Comparison of ENCODE assay signal across 11 cellular contexts in the genomic region with DNA sequence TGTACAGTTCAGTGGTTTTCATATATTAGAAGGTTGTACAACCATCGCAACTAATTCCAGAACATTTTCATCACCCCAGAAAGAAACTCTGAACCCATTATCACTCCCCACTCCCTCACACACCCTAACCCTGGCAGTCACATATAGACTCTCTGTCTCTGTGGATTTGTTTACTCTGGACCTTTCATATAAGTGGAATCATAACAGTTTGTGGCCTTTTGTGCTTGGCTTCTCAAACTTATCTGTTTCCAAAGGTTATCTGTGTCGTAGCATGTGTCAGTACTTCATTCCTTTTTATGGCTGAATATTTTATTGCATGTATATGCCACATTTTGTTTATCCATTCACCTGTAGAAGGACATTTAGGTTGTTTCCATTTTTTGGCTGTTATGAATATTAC.
"Had no signal": no experiment of that assay in that cellular context is flagged by ENCODE, and none has a peak within 500 bp of the region (broad histone marks: within the 10 kb centered on the region; RNA-seq: fewer than 3 reads in every experiment).

No MANE protein-coding gene starts in this region.

- H2AFZ ChIP-seq: parathyroid adenoma had no signal

- H3K27me3 ChIP-seq: brain microvascular endothelial cell had no signal

- H3K4me3 ChIP-seq: lower lobe of right lung had no signal

- DNase-seq: activated CD4-positive, alpha-beta T cell treated with anti-CD3 and anti-CD28 coated beads, Interleukin-2, amount 50 U/mL, for 1 hour; activated CD4-positive, CD25-positive, alpha-beta regulatory T cell; activated naive CD8-positive, alpha-beta T cell treated with anti-CD3 and anti-CD28 coated beads, Interleukin-2, amount 10 ng/mL, durations not matched to agents 7 days and 5 days; anterior cingulate cortex; brain microvascular endothelial cell; effector memory CD4-positive, alpha-beta T cell; lower lobe of right lung; stimulated activated CD4-positive, alpha-beta T cell treated with anti-CD3 and anti-CD28 coated beads, Interleukin-12 subunit alpha, Interleukin-12 subunit beta, amount 100 ng/mL, for 4 hours; stimulated activated CD4-positive, alpha-beta T cell treated with anti-CD3 and anti-CD28 coated beads, Interleukin-2, amount 100 ng/mL, for 24 hours had no signal

- H3K9ac ChIP-seq: parathyroid adenoma had no signal

- H3K9me3 ChIP-seq: lower lobe of right lung had no signal

- H3K36me3 ChIP-seq: brain microvascular endothelial cell, lower lobe of right lung had no signal

- ATAC-seq: lower lobe of right lung, SK-N-SH treated with all-trans-retinoic acid at 6 μM for 48 hours had no signal

- H3K27ac ChIP-seq: brain microvascular endothelial cell, lower lobe of right lung, parathyroid adenoma had no signal
